8 cellular contexts compared by ENCODE assay signal in genomic region chr1:162632234-162632666, GRCh38. TPM values are rescaled to one million over a fixed set of nuclear protein-coding genes. Genes with fewer than 3 reads are reported as not detected.
A peak's percentile ranks its signal among the peaks of the same experiment; 100 is the strongest.
DNase-seq lines count a peak whose midpoint lies in the region; ATAC-seq and TF ChIP-seq lines count a peak whose summit lies in the region.

TSS of gene DDR2 (plus strand) at chr1:162632464. CDS start at chr1:162719064, 86,600 bp downstream.

- no peak for TF ChIP-seq POLR2A in thyroid gland (IDR thresholded peaks at IDR 0.05)

- WGBS in thyroid gland, 2 donors, result 69 to 72% methylated on average over 4 of the region's 4 CpGs

- no peaks in the 10 kb centered on the region for H3K9me3 ChIP-seq in lower lobe of right lung
- no peaks in the 10 kb centered on the region for H3K9me3 ChIP-seq in thyroid gland

- TF ChIP-seq CTCF in lower lobe of right lung (IDR thresholded peaks at IDR 0.05), result no peak
- no peak for TF ChIP-seq CTCF in thyroid gland (IDR thresholded peaks at IDR 0.05)

- H3K36me3 ChIP-seq in lower lobe of right lung (no peaks in the 10 kb centered on the region), thyroid gland (no peaks in the 10 kb centered on the region)

- H3K4me3 ChIP-seq in lower lobe of right lung (peak within 1 kb of the TSS; percentile 50), thyroid gland (replicated peaks in 1 of 3) (peak within 1 kb of the TSS in 1 of 3 donors; percentile 8)

- peak within 1 kb of the TSS; percentile 57 for H3K27ac ChIP-seq in lower lobe of right lung
- H3K27ac ChIP-seq in thyroid gland, result peak within 1 kb of the TSS; percentile 28 to 69 (median 57)

- intact Hi-C loops in lower lobe of right lung (cut with DNase I) (no loop called here), thyroid gland (cut with DNase I) (no loop called here)

- no peaks in the 10 kb centered on the region for H3K27me3 ChIP-seq in lower lobe of right lung (ENCODE audit: low read depth)
- H3K27me3 ChIP-seq in thyroid gland, result no peaks in the 10 kb centered on the region

- peak; percentile 86 for DNase-seq in HT1080 (ENCODE audit: low read depth)
- no peak for DNase-seq in cerebellum (ENCODE audit: low spot score)
- DNase-seq in lower lobe of right lung, result no peak
- DNase-seq in thyroid gland, result peak; percentile 8 to 23
- no peak for DNase-seq in activated T-cell treated with anti-CD3 and anti-CD28 coated beads, Interleukin-2, amount 50 U/mL, for 48 hours
- DNase-seq in NCI-H2171 (lab: John Stamatoyannopoulos, UW), result no peak
- DNase-seq in T-helper 1 cell, result no peak

- peaks cover 6% of the 10 kb centered on the region for H3K4me1 ChIP-seq in lower lobe of right lung
- no peaks in the 10 kb centered on the region for H3K4me1 ChIP-seq in thyroid gland

- ATAC-seq in lower lobe of right lung (peak; percentile 38 to 52), HG03442 (IDR thresholded peaks at IDR 0.05; ENCODE audit: unreplicated experiment) (no peak)

RNA-seq across cellular contexts. Expression of gene DDR2, which starts in this region (rescaled TPM):
- total RNA-seq in HT1080 (2014; rRNA removed; shearing (Covaris generic)), result 29.0 and 34.4 TPM in 2 replicates
- polyA plus RNA-seq in HT1080 (2015; cell fraction: cytosol; rRNA removed), result 26.0 and 35.8 TPM in 2 replicates
- polyA plus RNA-seq in HT1080 (2015; cell fraction: nucleus; rRNA removed), result 126 and 130 TPM in 2 replicates
- total RNA-seq in cerebellum (15.0 TPM), lower lobe of right lung (47.0 TPM), thyroid gland (10 to 100 TPM; 40.9 to 88.8 (median 56.6) TPM)

Comparison
In these comparisons a context has a peak if more than half of its experiments do, and no peak if none do; other contexts are left out.
1. DNase-seq: peak in HT1080 (single experiment) and thyroid gland (2 of 2); none in cerebellum (single experiment), lower lobe of right lung (single experiment), activated T-cell treated with anti-CD3 and anti-CD28 coated beads, Interleukin-2, amount 50 U/mL, for 48 hours (0 of 2), NCI-H2171 (single experiment) and T-helper 1 cell (0 of 5).